In the genomic region with DNA sequence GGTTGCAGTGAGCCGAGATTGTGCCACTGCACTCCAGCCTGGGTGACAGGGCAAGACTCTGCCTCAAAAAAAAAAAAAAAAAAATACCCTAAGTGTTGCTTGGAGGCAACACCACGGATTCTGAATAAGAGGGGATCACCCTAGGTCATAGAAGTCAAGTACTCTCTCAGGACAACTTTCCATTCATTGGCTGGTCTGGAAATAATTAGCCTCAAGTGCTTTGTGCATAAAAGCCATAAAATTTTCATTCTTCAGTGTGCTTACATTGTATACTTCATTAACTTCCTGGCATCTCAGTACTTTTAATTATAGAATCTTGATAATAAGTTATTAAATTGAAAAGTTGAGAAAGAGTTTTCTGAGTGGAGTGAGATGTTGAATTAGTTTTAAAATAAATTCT, we compare ENCODE assay signal across 8 cellular contexts.
"Had no signal": no experiment of that assay in that cellular context is flagged by ENCODE, and none has a peak within 500 bp of the region (broad histone marks: within the 10 kb centered on the region; RNA-seq: fewer than 3 reads in every experiment).

No MANE protein-coding gene starts in this region.

- H3K4me1 Mint-ChIP-seq: GM23338, H9 had no signal

- H3K27ac Mint-ChIP-seq: GM23338, H9 had no signal

- H3K4me3 ChIP-seq: GM23338, K562 had no signal

- ATAC-seq: GM23338, K562 had no signal

- H3K4me3 Mint-ChIP-seq: GM23338, H9 had no signal

- DNase-seq: H9, HCEC 1CT, IMR-90 had no signal

- FAIRE-seq: H1, H54, HTR-8/SVneo, K562 had no signal
